In the genomic region with DNA sequence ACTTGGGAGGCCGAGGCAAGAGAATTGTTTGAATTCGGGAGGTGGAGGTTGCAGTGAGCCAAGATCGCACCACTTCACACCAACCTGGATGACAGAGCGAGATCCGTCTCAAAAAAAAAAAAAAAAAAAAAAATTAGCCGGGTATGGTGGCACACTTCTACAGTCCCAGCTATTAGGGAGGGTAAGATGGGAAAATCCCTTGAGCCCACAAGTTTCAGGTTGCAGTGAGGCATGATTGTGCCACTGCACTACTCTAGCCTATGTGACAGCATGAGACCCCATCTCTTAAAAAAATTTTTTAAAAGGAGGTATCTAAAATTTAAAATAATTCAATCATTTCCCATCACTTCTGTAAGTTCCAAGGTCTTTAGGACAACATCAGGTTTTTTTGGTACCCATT, we compare ENCODE assay signal across 23 cellular contexts.
"Had no signal": no experiment of that assay in that cellular context is flagged by ENCODE, and none has a peak within 500 bp of the region (broad histone marks: within the 10 kb centered on the region; RNA-seq: fewer than 3 reads in every experiment).

No MANE protein-coding gene starts in this region.

- H3K4me3 Mint-ChIP-seq: activated B cell treated with CpG ODN at 0.5 μM for 24 hours; activated CD4-positive, alpha-beta T cell treated with anti-CD3 and anti-CD28 coated beads, Interleukin-2, amount 10 ng/mL, durations not matched to agents 7 days and 5 days; activated CD8-positive, alpha-beta T cell treated with anti-CD3 and anti-CD28 coated beads for 36 hours; activated T-cell treated with anti-CD3 and anti-CD28 coated beads, Interleukin-2, amount 50 U/mL, for 72 hours; mesothelial cell of epicardium; naive thymus-derived CD8-positive, alpha-beta T cell; neural progenitor cell had no signal

- H2AFZ ChIP-seq: neural progenitor cell had no signal

- H3K27ac ChIP-seq: breast epithelium, colonic mucosa, esophagus squamous epithelium, gastrocnemius medialis, left ventricle myocardium inferior, neural progenitor cell, stomach, suprapubic skin, tibial nerve had no signal

- H3K27ac Mint-ChIP-seq: activated B cell treated with CpG ODN at 0.5 μM for 24 hours; activated CD4-positive, alpha-beta T cell treated with anti-CD3 and anti-CD28 coated beads, Interleukin-2, amount 10 ng/mL, durations not matched to agents 7 days and 5 days; activated CD8-positive, alpha-beta T cell treated with anti-CD3 and anti-CD28 coated beads for 36 hours; activated naive CD4-positive, alpha-beta T cell treated with anti-CD3 and anti-CD28 coated beads, Interleukin-2, amount 50 U/mL, for 72 hours; mesothelial cell of epicardium; neural progenitor cell had no signal

- H3K27me3 ChIP-seq: breast epithelium, colonic mucosa, dorsolateral prefrontal cortex, esophagus squamous epithelium, gastrocnemius medialis, neural progenitor cell, stomach, suprapubic skin, tibial nerve had no signal

- H3K4me3 ChIP-seq: breast epithelium, colonic mucosa, dorsolateral prefrontal cortex, esophagus squamous epithelium, gastrocnemius medialis, left ventricle myocardium inferior, neural progenitor cell, stomach, suprapubic skin, tibial nerve had no signal

- H3K9me3 Mint-ChIP-seq: activated B cell treated with CpG ODN at 0.5 μM for 24 hours; activated CD4-positive, alpha-beta T cell treated with anti-CD3 and anti-CD28 coated beads, Interleukin-2, amount 10 ng/mL, durations not matched to agents 7 days and 5 days; activated CD8-positive, alpha-beta T cell treated with anti-CD3 and anti-CD28 coated beads for 36 hours; activated naive CD4-positive, alpha-beta T cell treated with anti-CD3 and anti-CD28 coated beads, Interleukin-2, amount 50 U/mL, for 72 hours; activated T-cell treated with anti-CD3 and anti-CD28 coated beads, Interleukin-2, amount 50 U/mL, for 72 hours; mesothelial cell of epicardium; naive thymus-derived CD8-positive, alpha-beta T cell had no signal

- H3K4me1 ChIP-seq: breast epithelium, colonic mucosa, gastrocnemius medialis, left ventricle myocardium inferior, neural progenitor cell, suprapubic skin had no signal

- ATAC-seq: activated CD8-positive, alpha-beta T cell treated with anti-CD3 and anti-CD28 coated beads for 36 hours; activated T-cell treated with anti-CD3 and anti-CD28 coated beads, Interleukin-2, amount 50 U/mL, for 72 hours; gastrocnemius medialis; naive thymus-derived CD8-positive, alpha-beta T cell had no signal

- DNase-seq: activated B cell treated with CpG ODN at 0.5 μM for 24 hours; activated CD4-positive, alpha-beta T cell treated with anti-CD3 and anti-CD28 coated beads, Interleukin-2, amount 10 ng/mL, durations not matched to agents 7 days and 5 days; activated CD8-positive, alpha-beta T cell treated with anti-CD3 and anti-CD28 coated beads for 36 hours; activated effector memory CD4-positive, alpha-beta T cell treated with anti-CD3 and anti-CD28 coated beads, Interleukin-2, amount 50 U/mL, for 16 hours; activated T-cell treated with anti-CD3 and anti-CD28 coated beads, Interleukin-2, amount 50 U/mL, for 72 hours; colonic mucosa; dorsolateral prefrontal cortex; esophagus squamous epithelium; gastrocnemius medialis; hypothalamus; left ventricle myocardium inferior; naive thymus-derived CD8-positive, alpha-beta T cell; posterior cingulate gyrus; retina; stimulated activated CD4-positive, alpha-beta T cell treated with anti-CD3 and anti-CD28 coated beads, Interleukin-2, amount 100 ng/mL, for 48 hours; stomach; T1000 had no signal

- H3K27me3 Mint-ChIP-seq: activated B cell treated with CpG ODN at 0.5 μM for 24 hours; activated CD4-positive, alpha-beta T cell treated with anti-CD3 and anti-CD28 coated beads, Interleukin-2, amount 10 ng/mL, durations not matched to agents 7 days and 5 days; activated CD8-positive, alpha-beta T cell treated with anti-CD3 and anti-CD28 coated beads for 36 hours; naive thymus-derived CD8-positive, alpha-beta T cell had no signal

- H3K36me3 ChIP-seq: breast epithelium, colonic mucosa had no signal

- H3K9me3 ChIP-seq: breast epithelium, colonic mucosa, esophagus squamous epithelium, gastrocnemius medialis, left ventricle myocardium inferior, stomach, suprapubic skin, tibial nerve had no signal

- H3K4me1 Mint-ChIP-seq: neural progenitor cell had no signal

- H3K4me2 ChIP-seq: neural progenitor cell had no signal
